In genomic region chr22:39526736-39527171, GRCh38 we compare ENCODE assay signal across 12 cellular contexts. TPM values are rescaled to one million over a fixed set of nuclear protein-coding genes. Genes with fewer than 3 reads are reported as not detected.
DNase-seq lines count a peak whose midpoint lies in the region; ATAC-seq and TF ChIP-seq lines count a peak whose summit lies in the region.
"Had no signal": no experiment of that assay in that cellular context is flagged by ENCODE, and none has a peak within 500 bp of the region (broad histone marks: within the 10 kb centered on the region; RNA-seq: fewer than 3 reads in every experiment).

No MANE protein-coding gene starts in this region.

- peaks cover 77% of the 10 kb centered on the region for H3K4me1 Mint-ChIP-seq in HFFc6 (ENCODE audit: low read depth)

- peak overlapping the region; percentile 48; the same call in 1 of the 2 replicates for H3K27ac Mint-ChIP-seq in HFFc6

- H3K4me3 ChIP-seq in WERI-Rb-1 (ENCODE audit: low read depth, low read length), result no peak overlapping the region
- no peak overlapping the region for H3K4me3 ChIP-seq in mesodermal cell (ENCODE audit: extremely low read depth, insufficient read depth, low read length, poor library complexity, severe bottlenecking)
- no peak overlapping the region for H3K4me3 ChIP-seq in HAP-1
- H3K4me3 ChIP-seq: suprapubic skin had no signal

- no peak for TF ChIP-seq CTCF in HFFc6 (IDR thresholded peaks at IDR 0.05)
- TF ChIP-seq CTCF in WERI-Rb-1 (IDR thresholded peaks at IDR 0.05; ENCODE audit: low read depth, low read length), result no peak

- in situ Hi-C loops in HAP-1 (cut with MboI; ENCODE audit: low sequenced_read_pairs), result loop anchor here (10.0 kb wide), 1 partner anchor 352 kb away; no protein-coding TSS in a partner anchor

- no peak overlapping the region for H3K4me3 Mint-ChIP-seq in HFFc6

- peaks cover 6% of the 10 kb centered on the region for H3K9me3 Mint-ChIP-seq in HFFc6

- peaks cover 21% of the 10 kb centered on the region for H3K4me1 ChIP-seq in mesodermal cell (ENCODE audit: control insufficient read depth, insufficient read depth, low read length, poor library complexity, severe bottlenecking)
- peaks cover 18% of the 10 kb centered on the region for H3K4me1 ChIP-seq in HAP-1

- peaks cover 39% of the 10 kb centered on the region for H3K36me3 Mint-ChIP-seq in HFFc6 (ENCODE audit: low read depth)

- ATAC-seq in GM19463 (IDR thresholded peaks at IDR 0.05; ENCODE audit: unreplicated experiment) (no peak), GM19395 (IDR thresholded peaks at IDR 0.05; ENCODE audit: unreplicated experiment) (no peak)
- ATAC-seq: right cardiac atrium had no signal

- peaks cover 39% of the 10 kb centered on the region for H3K27me3 Mint-ChIP-seq in HFFc6 (ENCODE audit: insufficient read depth)

- WGBS in mesodermal cell (ENCODE audit: insufficient coverage in 2 of 2), 2 experiments, result 86 to 90% methylated on average over 4 of the region's 4 CpGs

- H3K27ac ChIP-seq in WERI-Rb-1 (peak overlapping the region; percentile 85), mesodermal cell (ENCODE audit: low read depth, low read length, severe bottlenecking) (peak overlapping the region; percentile 5)
- H3K27ac ChIP-seq: suprapubic skin had no signal

- H3K27me3 ChIP-seq in WERI-Rb-1 (ENCODE audit: insufficient read depth, low read depth, severe bottlenecking) (no peaks in the 10 kb centered on the region), HAP-1 (ENCODE audit: low read depth) (no peaks in the 10 kb centered on the region)
- H3K27me3 ChIP-seq: suprapubic skin had no signal

- H3K9me3 ChIP-seq in WERI-Rb-1 (ENCODE audit: severe bottlenecking) (no peaks in the 10 kb centered on the region), mesodermal cell (ENCODE audit: control insufficient read depth, low read length) (no peaks in the 10 kb centered on the region), HAP-1 (no peaks in the 10 kb centered on the region; the same call in 1 of the 2 replicates)
- H3K9me3 ChIP-seq: suprapubic skin had no signal

- H3K36me3 ChIP-seq in WERI-Rb-1 (peaks cover 69% of the 10 kb centered on the region), mesodermal cell (ENCODE audit: control insufficient read depth, insufficient read depth, low read length) (peaks cover 66% of the 10 kb centered on the region), HAP-1 (replicated peaks) (peaks cover 74% of the 10 kb centered on the region)

- DNase-seq in CD1c-positive myeloid dendritic cell (ENCODE audit: extremely low spot score), result peak; percentile 55
- DNase-seq in HFFc6, result no peak
- no peak for DNase-seq in WERI-Rb-1
- DNase-seq in HAP-1 (ENCODE audit: low spot score in 2 of 2), result no peak
- no peak for DNase-seq in NCI-H146 treated with DMSO at 0.1 percent for 48 hours (lab: John Stamatoyannopoulos, UW; ENCODE audit: unreplicated experiment)
- DNase-seq: head of caudate nucleus, NCI-H524 treated with DMSO at 0.1 percent for 48 hours, right cardiac atrium had no signal

RNA-seq across cellular contexts. Expression of gene RPS19BP1, which starts 5.8 kb away (rescaled TPM):
- 10 to 100 TPM; 60.5 to 85.5 (median 75.9) TPM for total RNA-seq in HFFc6 (2021; fragmentation: NEBNext Ultra II Directional; extraction: Animal tissue kit (Norgen Biotek cat#: 25700))
- polyA plus RNA-seq in mesodermal cell (2013, experiment 1 of 2), result 73.1 TPM
- polyA plus RNA-seq in mesodermal cell (2013, experiment 2 of 2), result 64.7 TPM

RNA-seq across cellular contexts. Expression of gene ATF4, which starts 6.4 kb away (rescaled TPM):
- 100 to 1,000 TPM; 227 to 271 (median 249) TPM for total RNA-seq in HFFc6 (2021; fragmentation: NEBNext Ultra II Directional; extraction: Animal tissue kit (Norgen Biotek cat#: 25700))
- polyA plus RNA-seq in mesodermal cell (2013, experiment 1 of 2), result 441 TPM
- 444 TPM for polyA plus RNA-seq in mesodermal cell (2013, experiment 2 of 2)

RNA-seq across cellular contexts. Expression of gene MIEF1, which starts 24.7 kb away (rescaled TPM):
- total RNA-seq in HFFc6 (2021; fragmentation: NEBNext Ultra II Directional; extraction: Animal tissue kit (Norgen Biotek cat#: 25700)), result 10 to 100 TPM; 26.4 to 32.8 (median 28.7) TPM
- polyA plus RNA-seq in mesodermal cell (2013, experiment 1 of 2), result 25.4 TPM
- polyA plus RNA-seq in mesodermal cell (2013, experiment 2 of 2), result 22.0 TPM

RNA-seq across cellular contexts. Expression of gene CACNA1I, which starts 43.8 kb away (rescaled TPM):
- not detected for total RNA-seq in HFFc6 (2021; fragmentation: NEBNext Ultra II Directional; extraction: Animal tissue kit (Norgen Biotek cat#: 25700))
- polyA plus RNA-seq in mesodermal cell (2013, experiment 1 of 2), result 0.52 TPM
- 0.30 TPM for polyA plus RNA-seq in mesodermal cell (2013, experiment 2 of 2)
